ENCODE assay signal across 8 cellular contexts in the genomic region with DNA sequence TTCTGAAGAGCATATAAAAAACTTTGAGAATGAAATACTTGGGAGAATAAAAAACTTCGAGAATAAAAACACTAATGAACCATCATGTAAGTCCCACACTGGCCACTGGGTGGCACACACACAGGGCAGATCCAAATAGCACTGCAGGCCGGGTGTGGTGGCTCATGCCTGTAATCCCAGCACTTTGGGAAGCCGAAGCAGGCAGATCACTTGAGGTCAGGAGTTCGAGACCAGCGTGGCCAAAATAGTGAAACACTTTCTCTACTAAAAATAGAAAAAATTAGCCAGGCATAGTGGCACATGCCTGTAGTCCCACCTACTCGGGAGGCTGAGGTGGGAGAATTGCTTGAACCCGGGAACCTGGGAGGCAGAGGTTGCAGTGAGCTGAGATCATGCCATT. TPM values are rescaled to one million over a fixed set of nuclear protein-coding genes. Genes with fewer than 3 reads are reported as not detected.
DNase-seq lines count a peak whose midpoint lies in the region; ATAC-seq and TF ChIP-seq lines count a peak whose summit lies in the region.
"Not testable (repeated sequence)": the region's sequence is repeated elsewhere in the genome, so short reads cannot be mapped to it uniquely, and the experiment has no call there.

No MANE protein-coding gene starts in this region.

- not testable (repeated sequence) for H3K27me3 ChIP-seq in AG04450 (ENCODE audit: control insufficient read depth, insufficient read depth, low read length); SU-DHL-6 (ENCODE audit: low read length); liver (ENCODE audit: control insufficient read depth in 4 of 4, insufficient read depth in 4 of 4, low read length in 3 of 4)

- H3K27ac ChIP-seq in AG04450 (ENCODE audit: low read depth, low read length); SU-DHL-6 (ENCODE audit: low read depth, low read length): not testable (repeated sequence)
- peak overlapping the region; percentile 85 to 95 for H3K27ac ChIP-seq in liver (ENCODE audit: low read depth in 1 of 2, low read length in 2 of 2)

- H3K9me3 ChIP-seq in AG04450 (ENCODE audit: control insufficient read depth, insufficient read depth, low read length) = peaks cover 12% of the 10 kb centered on the region
- not testable (repeated sequence) for H3K9me3 ChIP-seq in SU-DHL-6 (ENCODE audit: insufficient read depth, low read length); liver (ENCODE audit: control insufficient read depth in 4 of 4, low read length in 3 of 4)

- not testable (repeated sequence) for H3K9me2 ChIP-seq in SU-DHL-6 (replicated peaks; ENCODE audit: insufficient read depth, low read length)

- H3K4me3 ChIP-seq in AG04450 (ENCODE audit: low read depth, low read length); SU-DHL-6 (ENCODE audit: insufficient read depth, low read length, poor library complexity, severe bottlenecking); liver (ENCODE audit: low read depth in 1 of 3, low read length in 3 of 3): not testable (repeated sequence)

- H3K9ac ChIP-seq in SU-DHL-6 (ENCODE audit: low read length) = not testable (repeated sequence)
- H3K9ac ChIP-seq in liver (ENCODE audit: low read depth in 1 of 2, low read length in 2 of 2) = peak overlapping the region in 1 of 2 donors; percentile 72

- not testable (repeated sequence) for H3K79me2 ChIP-seq in SU-DHL-6 (ENCODE audit: insufficient read depth, low read length)

- TF ChIP-seq RAD21 in liver (IDR thresholded peaks at IDR 0.05) = peak; percentile 86 to 88

- TF ChIP-seq CTCF in AG04450 (IDR thresholded peaks at IDR 0.05; ENCODE audit: low read depth, low read length) = peak; percentile 64
- TF ChIP-seq CTCF in GM12874 (IDR thresholded peaks at IDR 0.05; ENCODE audit: insufficient read depth, low read depth, low read length) = peak; percentile 60
- TF ChIP-seq CTCF in SU-DHL-6 (IDR thresholded peaks at IDR 0.05; ENCODE audit: insufficient read depth, low read length, poor library complexity, severe bottlenecking) = peak; percentile 41
- peak; percentile 69 for TF ChIP-seq CTCF in liver (IDR thresholded peaks at IDR 0.05; ENCODE audit: low read depth, low read length, missing input control)

- H3K4me1 ChIP-seq in liver (ENCODE audit: control insufficient read depth in 4 of 4, insufficient read depth in 4 of 4, low read length in 3 of 4) = peaks cover under 1 to 33% (median 12%) of the 10 kb centered on the region in 4 donors

- H3K36me3 ChIP-seq in SU-DHL-6 (ENCODE audit: low read length); liver (ENCODE audit: control insufficient read depth in 4 of 4, insufficient read depth in 3 of 4, low read depth in 1 of 4, low read length in 3 of 4): not testable (repeated sequence)

- POLR2A ChIA-PET in AG04450 (lab: Yijun Ruan, JAX) = not testable (repeated sequence)

- 43% methylated on average over 7 of the region's 7 CpGs for WGBS in liver

- H4K20me1 ChIP-seq in SU-DHL-6 (ENCODE audit: low read depth, low read length) = not testable (repeated sequence)

- not testable (repeated sequence) for H3F3A ChIP-seq in SU-DHL-6 (ENCODE audit: insufficient read depth)

- ATAC-seq in esophagus mucosa = peak; percentile 94

- DNase-seq in AG04450 (ENCODE audit: low read depth, low spot score) (peak; percentile 29), NCI-H1417 (lab: John Stamatoyannopoulos, UW) (peak in 2 of 3 experiments; percentile 3 to 13)
- DNase-seq in activated T-helper 9 cell treated with anti-CD3 and anti-CD28 coated beads, Interleukin-2, amount 50 U/mL, for 16 hours (ENCODE audit: low read depth) = peak; percentile 9
- DNase-seq in stimulated activated CD4-positive, alpha-beta T cell treated with anti-CD3 and anti-CD28 coated beads, Interleukin-12 subunit alpha, Interleukin-12 subunit beta, amount 100 ng/mL, for 24 hours (ENCODE audit: low read depth in 2 of 2) = peak; percentile 5 to 42

- CTCF ChIA-PET in AG04450 (lab: Charles Lee) = interaction anchor here (0.7 to 2.6 kb wide), 9 partner anchors 10 to 234 kb away, joined by 3 to 14 read pairs (median 3); no protein-coding TSS in a partner anchor

- not testable (repeated sequence) for H3K4me2 ChIP-seq in SU-DHL-6 (ENCODE audit: low read depth, low read length, poor library complexity, severe bottlenecking)

- not testable (repeated sequence) for H2AFZ ChIP-seq in SU-DHL-6 (ENCODE audit: low read depth, low read length, severe bottlenecking)

TF ChIP-seq in liver, 16 proteins besides CTCF, POLR2A, EP300 and RAD21:
- peak in 1 of 2 donors; percentile 46 for TF ChIP-seq RXRA (IDR thresholded peaks at IDR 0.05)
TF ChIP-seq in liver: peak in this region for 1; not testable (repeated sequence) for 15.

RNA-seq across cellular contexts. Expression of a gene that starts 28.5 kb away (rescaled TPM):
- polyA plus RNA-seq in AG04450 (2011; rRNA removed) (0.04 and 0.09 TPM in 2 replicates), liver (1 to 10 TPM in 1 of 2 donors, under 1 TPM in 1; 0.96 to 2.5 TPM)
- 0.09 and 0.13 TPM in 2 replicates for polyA minus RNA-seq in AG04450 (2011; rRNA and poly(A)+ RNA removed)
- total RNA-seq in esophagus mucosa (5.5 TPM), liver (10 to 100 TPM in 1 of 2 donors, 1 to 10 TPM in 1; 3.1 to 10.0 TPM)

RNA-seq across cellular contexts. Expression of a gene that starts 38.8 kb away (rescaled TPM):
- polyA plus RNA-seq in AG04450 (2011; rRNA removed) (not detected in 2 replicates), liver (10 to 100 TPM; 14.8 to 21.9 TPM)
- polyA minus RNA-seq in AG04450 (2011; rRNA and poly(A)+ RNA removed) = not detected in 2 replicates
- total RNA-seq in esophagus mucosa (not detected), liver (10 to 100 TPM in 1 of 2 donors, under 1 TPM in 1; 0.09 to 39.7 TPM)
